ENCODE assay signal across 23 cellular contexts in the genomic region with DNA sequence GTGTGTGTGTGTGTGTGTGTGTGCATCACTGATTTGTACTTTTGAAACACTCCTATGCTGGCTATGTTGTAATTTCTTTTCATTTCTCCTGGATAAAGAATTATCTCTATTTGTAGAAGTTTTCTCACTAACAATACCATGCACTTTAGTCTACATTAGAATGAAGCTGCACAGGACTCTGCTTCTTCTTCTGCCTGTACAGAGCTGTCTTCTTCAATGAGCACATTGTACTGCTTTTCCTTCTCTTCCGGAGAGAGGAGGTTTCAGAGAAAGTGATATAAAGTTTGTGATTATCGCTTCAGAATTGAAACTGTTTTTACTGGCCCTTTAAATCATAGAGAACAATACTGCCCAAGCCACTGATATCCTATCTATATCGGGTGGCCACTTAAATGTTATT.
DNase-seq lines count a peak whose midpoint lies in the region; ATAC-seq and TF ChIP-seq lines count a peak whose summit lies in the region.
"Had no signal": no experiment of that assay in that cellular context is flagged by ENCODE, and none has a peak within 500 bp of the region (broad histone marks: within the 10 kb centered on the region; RNA-seq: fewer than 3 reads in every experiment).

No MANE protein-coding gene starts in this region.

- peak overlapping the region; percentile 11 for H3K4me3 Mint-ChIP-seq in neural crest cell
- H3K4me3 Mint-ChIP-seq: CD4-positive, CD25-positive, alpha-beta regulatory T cell; CD8-positive, alpha-beta memory T cell; GM23338; IgD-negative memory B cell had no signal

- peak overlapping the region; percentile 58 for H3K27ac Mint-ChIP-seq in neural crest cell (ENCODE audit: unreplicated experiment)
- H3K27ac Mint-ChIP-seq: CD4-positive, CD25-positive, alpha-beta regulatory T cell; CD8-positive, alpha-beta memory T cell; GM23338; IgD-negative memory B cell had no signal

- H3K9me2 ChIP-seq in GM23248 (ENCODE audit: insufficient read depth): no peaks in the 10 kb centered on the region

- H3K4me1 ChIP-seq in GM23248 (ENCODE audit: insufficient read depth) (peaks cover 11% of the 10 kb centered on the region), fibroblast of lung (ENCODE audit: control insufficient read depth, extremely low read depth, insufficient read depth, low read length) (no peaks in the 10 kb centered on the region)
- H3K4me1 ChIP-seq: BE2C had no signal

- H3K4me1 Mint-ChIP-seq in neural crest cell: peaks cover 49% of the 10 kb centered on the region
- H3K4me1 Mint-ChIP-seq: CD4-positive, CD25-positive, alpha-beta regulatory T cell; CD8-positive, alpha-beta memory T cell; IgD-negative memory B cell had no signal

- H3K9me3 ChIP-seq in GM23248 (ENCODE audit: low read depth): no peaks in the 10 kb centered on the region
- no peaks in the 10 kb centered on the region for H3K9me3 ChIP-seq in fibroblast of lung (ENCODE audit: control insufficient read depth, insufficient read depth, low read depth, low read length)
- H3K9me3 ChIP-seq: BE2C had no signal

- no peaks in the 10 kb centered on the region for H3K27me3 ChIP-seq in GM23248 (replicated peaks; ENCODE audit: insufficient read depth)
- no peaks in the 10 kb centered on the region for H3K27me3 ChIP-seq in fibroblast of lung (ENCODE audit: control insufficient read depth, insufficient read depth, low read length)
- H3K27me3 ChIP-seq: BE2C had no signal

- no peaks in the 10 kb centered on the region for H3K27me3 Mint-ChIP-seq in neural crest cell (ENCODE audit: low read depth)
- H3K27me3 Mint-ChIP-seq: CD4-positive, CD25-positive, alpha-beta regulatory T cell; CD8-positive, alpha-beta memory T cell; IgD-negative memory B cell had no signal

- H2AFZ ChIP-seq in GM23248 (peak overlapping the region; percentile 62; the same call in 1 of the 2 replicates), fibroblast of lung (ENCODE audit: low read length) (peak overlapping the region; percentile 59)
- H2AFZ ChIP-seq: GM23338 had no signal

- H3K36me3 ChIP-seq in GM23248 (ENCODE audit: low read depth) (no peaks in the 10 kb centered on the region), fibroblast of lung (ENCODE audit: control insufficient read depth, insufficient read depth, low read length) (no peaks in the 10 kb centered on the region)
- H3K36me3 ChIP-seq: BE2C had no signal

- peaks cover 4% of the 10 kb centered on the region for H3K36me3 Mint-ChIP-seq in neural crest cell (ENCODE audit: low read depth)
- H3K36me3 Mint-ChIP-seq: CD4-positive, CD25-positive, alpha-beta regulatory T cell; CD8-positive, alpha-beta memory T cell had no signal

- in situ Hi-C loops in GM23248 (cut with MboI) (loop anchor here (25.0 kb wide), 1 partner anchor 883 kb away; no protein-coding TSS in a partner anchor), SK-MEL-5 (cut with HindIII; ENCODE audit: low pct_unique_long_range_greater_than_20kb, low sequenced_read_pairs) (no loop called here)

- H3K4me3 ChIP-seq in GM23248: no peak overlapping the region
- no peak overlapping the region for H3K4me3 ChIP-seq in fibroblast of lung (replicated peaks in 1 of 4; ENCODE audit: control extremely low read depth in 1 of 4, insufficient read depth in 1 of 4, low read depth in 3 of 4, low read length in 4 of 4)
- H3K4me3 ChIP-seq: GM12878, GM23338 had no signal

- DNase-seq in GM23248 (no peak), SK-MEL-5 (ENCODE audit: low read depth, low spot score) (peak; percentile 77), fibroblast of lung (ENCODE audit: low read depth in 2 of 2) (no peak), neural crest cell (ENCODE audit: low read depth, low spot score) (no peak), kidney glomerular epithelial cell (lab: John Stamatoyannopoulos, UW) (no peak)
- DNase-seq: 8988T; BE2C; C1 segment of cervical spinal cord; CD4-positive, CD25-positive, alpha-beta regulatory T cell; CD8-positive, alpha-beta memory T cell; COR-L47; DMS 273 treated with DMSO at 0.1 percent for 48 hours; DMS53; DND-41; EL; HCEC 1CT; KBM-7 had no signal

- H3K79me2 ChIP-seq in GM23248 (ENCODE audit: insufficient read depth) (no peaks in the 10 kb centered on the region), fibroblast of lung (ENCODE audit: control insufficient read depth, insufficient read depth, low read length) (no peaks in the 10 kb centered on the region)

- H3K4me2 ChIP-seq in GM23248 (ENCODE audit: unreplicated experiment) (no peak overlapping the region), fibroblast of lung (ENCODE audit: extremely low read depth, insufficient read depth, low read length) (no peak overlapping the region)
- H3K4me2 ChIP-seq: GM23338 had no signal

- H3K9ac ChIP-seq in GM23248: no peak overlapping the region
- H3K9ac ChIP-seq in fibroblast of lung (ENCODE audit: insufficient read depth, low read length): no peak overlapping the region

- ATAC-seq in GM18870 (IDR thresholded peaks at IDR 0.05; ENCODE audit: unreplicated experiment) (no peak), HG02970 (IDR thresholded peaks at IDR 0.05; ENCODE audit: low FRiP score, unreplicated experiment) (no peak), HG03432 (IDR thresholded peaks at IDR 0.05; ENCODE audit: unreplicated experiment) (no peak)
- ATAC-seq: GM12878, GM23338 had no signal

- H3K27ac ChIP-seq in GM23248 (no peak overlapping the region), fibroblast of lung (ENCODE audit: insufficient read depth, low read length) (no peak overlapping the region)

- no peaks in the 10 kb centered on the region for H3F3A ChIP-seq in GM23248 (ENCODE audit: insufficient read depth)

- TF ChIP-seq CTCF in fibroblast of lung (conservative IDR thresholded peaks at IDR 0.05 in 1 of 2, IDR thresholded peaks at IDR 0.05 in 1 of 2; ENCODE audit: low read depth in 1 of 2, low read length in 2 of 2) (no peak), neural crest cell (conservative IDR thresholded peaks at IDR 0.05) (no peak)

- 27 to 32% methylated on average over 3 of the region's 3 CpGs for WGBS in GM23248 (ENCODE audit: low coverage in 1 of 2, low lambda C conversion rate in 2 of 2, missing lambda C conversion rate in 2 of 2), 2 experiments

- H3K9me3 Mint-ChIP-seq in neural crest cell: peaks cover 4% of the 10 kb centered on the region
- H3K9me3 Mint-ChIP-seq: GM23338 had no signal

- no peaks in the 10 kb centered on the region for H4K20me1 ChIP-seq in GM23248 (ENCODE audit: insufficient read depth)
- H4K20me1 ChIP-seq in fibroblast of lung (ENCODE audit: control insufficient read depth, extremely low read depth, insufficient read depth, low read length): no peaks in the 10 kb centered on the region
